ENCODE assay signal across 1 cellular context in genomic region chr3:168859143-168859542, GRCh38.
A peak's percentile ranks its signal among the peaks of the same experiment; 100 is the strongest.
TF ChIP-seq lines count a peak whose summit lies in the region.

No MANE protein-coding gene starts in this region.

TF ChIP-seq in HepG2, 621 proteins besides CTCF, POLR2A, EP300 and RAD21 (continued from another document and continues in another):
- TF ChIP-seq ZNF281 (CRISPR knock-in tag; IDR thresholded peaks at IDR 0.05; ENCODE audit: borderline replicate concordance) (no peak), HOXA9 (CRISPR knock-in tag; IDR thresholded peaks at IDR 0.05; ENCODE audit: borderline replicate concordance) (no peak), HDAC6 (IDR thresholded peaks at IDR 0.05; ENCODE audit: low read depth, low read length) (no peak), MBD4 (IDR thresholded peaks at IDR 0.05; ENCODE audit: borderline replicate concordance, low read length) (0 out of 2 replicates have a peak, but pooled peaks have one; percentile 60), AFF4 (CRISPR knock-in tag; IDR thresholded peaks at IDR 0.05) (no peak; the same call in 1 of the 2 replicates), EED (CRISPR knock-in tag; IDR thresholded peaks at IDR 0.05) (no peak), ZBTB33 (CRISPR knock-in tag; IDR thresholded peaks at IDR 0.05) (no peak), ZNF501 (CRISPR knock-in tag; IDR thresholded peaks at IDR 0.05) (no peak), ZNF136 (CRISPR knock-in tag; IDR thresholded peaks at IDR 0.05; ENCODE audit: low read depth) (peak; percentile 71; the same call in 1 of the 2 replicates), SAFB2 (CRISPR knock-in tag; IDR thresholded peaks at IDR 0.05; ENCODE audit: borderline replicate concordance, low read depth) (no peak), ZUFSP (CRISPR knock-in tag; IDR thresholded peaks at IDR 0.05; ENCODE audit: borderline replicate concordance) (no peak), EHMT2 (IDR thresholded peaks at IDR 0.05; ENCODE audit: borderline replicate concordance, low read depth, low read length) (peak; percentile 91), ZNF710 (CRISPR knock-in tag; IDR thresholded peaks at IDR 0.05; ENCODE audit: borderline replicate concordance) (peak; percentile 76; the same call in 1 of the 2 replicates), ZBTB2 (CRISPR knock-in tag; IDR thresholded peaks at IDR 0.05; ENCODE audit: low read depth) (no peak), ZNF772 (CRISPR knock-in tag; IDR thresholded peaks at IDR 0.05) (no peak), GMEB1 (CRISPR knock-in tag; IDR thresholded peaks at IDR 0.05; ENCODE audit: borderline replicate concordance) (no peak), BATF2 (CRISPR knock-in tag; IDR thresholded peaks at IDR 0.05) (no peak), ZNF660 (CRISPR knock-in tag; IDR thresholded peaks at IDR 0.05; ENCODE audit: borderline replicate concordance, low read depth) (no peak), ZNF609 (CRISPR knock-in tag; IDR thresholded peaks at IDR 0.05; ENCODE audit: borderline replicate concordance) (no peak), FIP1L1 (IDR thresholded peaks at IDR 0.05; ENCODE audit: borderline replicate concordance, insufficient read depth, low read depth, low read length) (no peak), RBAK (CRISPR knock-in tag; IDR thresholded peaks at IDR 0.05) (no peak), ZNF83 (CRISPR knock-in tag; IDR thresholded peaks at IDR 0.05; ENCODE audit: borderline replicate concordance) (no peak), ZNF256 (CRISPR knock-in tag; conservative IDR thresholded peaks at IDR 0.05) (no peak), NFRKB (IDR thresholded peaks at IDR 0.05) (no peak), EEA1 (CRISPR knock-in tag; IDR thresholded peaks at IDR 0.05; ENCODE audit: borderline replicate concordance) (no peak), ZBTB10 (CRISPR knock-in tag; IDR thresholded peaks at IDR 0.05; ENCODE audit: borderline replicate concordance) (no peak), ZNF589 (CRISPR knock-in tag; conservative IDR thresholded peaks at IDR 0.05) (no peak), PAX8 (CRISPR knock-in tag; IDR thresholded peaks at IDR 0.05; ENCODE audit: borderline replicate concordance) (no peak), SP4 (CRISPR knock-in tag; IDR thresholded peaks at IDR 0.05) (no peak)
